Comparison of ENCODE assay signal across 11 cellular contexts in genomic region chr1:229781453-229781852, GRCh38.
DNase-seq lines count a peak whose midpoint lies in the region; ATAC-seq and TF ChIP-seq lines count a peak whose summit lies in the region.
"Had no signal": no experiment of that assay in that cellular context is flagged by ENCODE, and none has a peak within 500 bp of the region (broad histone marks: within the 10 kb centered on the region; RNA-seq: fewer than 3 reads in every experiment).

No MANE protein-coding gene starts in this region.

- H3K36me3 ChIP-seq in HEK293 (ENCODE audit: control insufficient read depth in 2 of 2, insufficient read depth in 1 of 2, low read length in 2 of 2) (no peaks in the 10 kb centered on the region), OCI-LY7 (ENCODE audit: insufficient read depth, low read length) (no peaks in the 10 kb centered on the region), A673 (ENCODE audit: insufficient read depth, low read length, poor library complexity, severe bottlenecking) (no peaks in the 10 kb centered on the region)
- H3K36me3 ChIP-seq: BLaER1 treated with 17β-estradiol and CSF1 and Interleukin-3, amounts not matched to agents 10 nM and 100 nM had no signal

- DNase-seq in OCI-LY7 (ENCODE audit: low spot score) (peak; percentile 17), left colon (peak; percentile 34 to 60), A673 (ENCODE audit: low spot score) (no peak), NCI-H2227 treated with DMSO at 0.1 percent for 48 hours (lab: John Stamatoyannopoulos, UW) (no peak), HFFc6 (no peak)
- DNase-seq: natural killer cell, NCI-H526 treated with DMSO at 0.1 percent for 48 hours had no signal

- no peaks in the 10 kb centered on the region for H3K4me1 ChIP-seq in HEK293 (ENCODE audit: control insufficient read depth, insufficient read depth, low read length)
- no peaks in the 10 kb centered on the region for H3K4me1 ChIP-seq in OCI-LY7 (ENCODE audit: insufficient read depth, low read length, poor library complexity, severe bottlenecking)
- no peaks in the 10 kb centered on the region for H3K4me1 ChIP-seq in A673 (ENCODE audit: insufficient read depth, low read length, poor library complexity, severe bottlenecking)
- H3K4me1 ChIP-seq: BLaER1 treated with 17β-estradiol and CSF1 and Interleukin-3, amounts not matched to agents 10 nM and 100 nM had no signal

- H2AFZ ChIP-seq in OCI-LY7 (ENCODE audit: low read length): no peak overlapping the region

- TF ChIP-seq CTCF in C4-2B (conservative IDR thresholded peaks at IDR 0.05) (peak; percentile 62), HEK293 (tag by site-specific recombination; IDR thresholded peaks at IDR 0.05) (no peak), OCI-LY7 (conservative IDR thresholded peaks at IDR 0.05; ENCODE audit: low read length) (0 out of 2 replicates have a peak, but pooled peaks have one; percentile 14), A673 (conservative IDR thresholded peaks at IDR 0.05; ENCODE audit: low read depth, low read length) (no peak), HFFc6 (IDR thresholded peaks at IDR 0.05) (no peak)

- H3K4me3 Mint-ChIP-seq in HFFc6: no peak overlapping the region
- H3K4me3 Mint-ChIP-seq: natural killer cell had no signal

- H3K9me2 ChIP-seq in OCI-LY7 (ENCODE audit: insufficient read depth, low read length): no peaks in the 10 kb centered on the region

- H3K4me3 ChIP-seq in HEK293 (ENCODE audit: low read depth, low read length): no peak overlapping the region
- no peak overlapping the region for H3K4me3 ChIP-seq in OCI-LY7 (ENCODE audit: low read depth, low read length, poor library complexity, severe bottlenecking)
- no peak overlapping the region for H3K4me3 ChIP-seq in A673 (ENCODE audit: low read depth, low read length, poor library complexity, severe bottlenecking)
- H3K4me3 ChIP-seq: BLaER1 treated with 17β-estradiol and CSF1 and Interleukin-3, amounts not matched to agents 10 nM and 100 nM had no signal

- no peaks in the 10 kb centered on the region for H3K9me3 Mint-ChIP-seq in HFFc6
- H3K9me3 Mint-ChIP-seq: natural killer cell had no signal

- H3K27ac Mint-ChIP-seq in HFFc6: no peak overlapping the region
- H3K27ac Mint-ChIP-seq: natural killer cell had no signal

- H3K27ac ChIP-seq in C4-2B (no peak overlapping the region), HEK293 (ENCODE audit: extremely low read depth, low read depth, low read length) (no peak overlapping the region), OCI-LY7 (ENCODE audit: low read depth, low read length, poor library complexity, severe bottlenecking) (no peak overlapping the region), A673 (ENCODE audit: low read depth, low read length, poor library complexity, severe bottlenecking) (no peak overlapping the region)
- H3K27ac ChIP-seq: BLaER1 treated with 17β-estradiol and CSF1 and Interleukin-3, amounts not matched to agents 10 nM and 100 nM had no signal

- no peaks in the 10 kb centered on the region for H3K36me3 Mint-ChIP-seq in HFFc6 (ENCODE audit: low read depth)
- H3K36me3 Mint-ChIP-seq: natural killer cell had no signal

- POLR2A ChIA-PET in HEK293 (lab: Yijun Ruan, JAX): no interaction called here
- POLR2A ChIA-PET in OCI-LY7 (lab: Charles Lee): no interaction called here
- POLR2A ChIA-PET in A673 (lab: Charles Lee; ENCODE audit: low non-redundant PET): no interaction called here

- H3K27me3 Mint-ChIP-seq in HFFc6 (ENCODE audit: insufficient read depth): peaks cover 7% of the 10 kb centered on the region

- H3K27me3 ChIP-seq in A673 (replicated peaks; ENCODE audit: insufficient read depth, low read depth, low read length, poor library complexity): no peaks in the 10 kb centered on the region
- H3K27me3 ChIP-seq: BLaER1 treated with 17β-estradiol and CSF1 and Interleukin-3, amounts not matched to agents 10 nM and 100 nM had no signal

- no peaks in the 10 kb centered on the region for H4K20me1 ChIP-seq in OCI-LY7 (ENCODE audit: insufficient read depth, low read length)
- H4K20me1 ChIP-seq: BLaER1 treated with 17β-estradiol and CSF1 and Interleukin-3, amounts not matched to agents 10 nM and 100 nM had no signal

- H3K9me3 ChIP-seq in HEK293 (ENCODE audit: control insufficient read depth, insufficient read depth, low read depth, low read length) (no peaks in the 10 kb centered on the region), OCI-LY7 (ENCODE audit: low read length) (no peaks in the 10 kb centered on the region), A673 (ENCODE audit: low read depth, low read length, poor library complexity, severe bottlenecking) (no peaks in the 10 kb centered on the region)

- intact Hi-C loops in OCI-LY7 (cut with micrococcal nuclease; ENCODE audit: unreplicated experiment): no loop called here
- intact Hi-C loops in left colon (cut with DNase I, micrococcal nuclease): no loop called here
- intact Hi-C loops in A673 (cut with micrococcal nuclease; ENCODE audit: unreplicated experiment): no loop called here

- ATAC-seq in left colon (peak; percentile 79), GM21526 (IDR thresholded peaks at IDR 0.05; ENCODE audit: low FRiP score, unreplicated experiment) (no peak)
- ATAC-seq: natural killer cell had no signal

- BruUV-seq in OCI-LY7 (replicated peaks; lab: Mats Ljungman, UMichigan) (no TSS peak), A673 (replicated peaks; lab: Mats Ljungman, UMichigan) (no TSS peak)

- H3K4me1 Mint-ChIP-seq in HFFc6 (ENCODE audit: low read depth): no peaks in the 10 kb centered on the region
- H3K4me1 Mint-ChIP-seq: natural killer cell had no signal

- no peak overlapping the region for H3K4me2 ChIP-seq in OCI-LY7 (ENCODE audit: low read length)
- H3K4me2 ChIP-seq: BLaER1 treated with 17β-estradiol and CSF1 and Interleukin-3, amounts not matched to agents 10 nM and 100 nM had no signal

- H3K79me2 ChIP-seq in OCI-LY7 (ENCODE audit: insufficient read depth, low read depth, low read length): no peaks in the 10 kb centered on the region

- CTCF ChIA-PET in HEK293 (lab: Yijun Ruan, JAX) (no interaction called here), OCI-LY7 (lab: Charles Lee; ENCODE audit: unreplicated experiment) (no interaction called here), A673 (lab: Charles Lee) (no interaction called here)

TF ChIP-seq in HEK293, 187 proteins besides CTCF, POLR2A, EP300 and RAD21:
- TF ChIP-seq ZNF600 (tag by site-specific recombination; IDR thresholded peaks at IDR 0.05): no peak
- no peak for TF ChIP-seq SALL2 (tag by site-specific recombination; IDR thresholded peaks at IDR 0.05; ENCODE audit: borderline replicate concordance)
- no peak for TF ChIP-seq ZFP37 (tag by site-specific recombination; IDR thresholded peaks at IDR 0.05)
- no peak for TF ChIP-seq ZNF707 (tag by site-specific recombination; IDR thresholded peaks at IDR 0.05)
- TF ChIP-seq SCRT1 (tag by site-specific recombination; IDR thresholded peaks at IDR 0.05; ENCODE audit: borderline replicate concordance): peak; percentile 72
- TF ChIP-seq ZSCAN23 (tag by site-specific recombination; IDR thresholded peaks at IDR 0.05): no peak
- TF ChIP-seq KLF7 (tag by site-specific recombination; IDR thresholded peaks at IDR 0.05; ENCODE audit: borderline replicate concordance): no peak
- TF ChIP-seq SCRT2 (tag by site-specific recombination; IDR thresholded peaks at IDR 0.05): peak; percentile 94
- no peak for TF ChIP-seq ZBTB48 (tag by site-specific recombination; IDR thresholded peaks at IDR 0.05)
- TF ChIP-seq ZNF138 (tag by site-specific recombination; IDR thresholded peaks at IDR 0.05; ENCODE audit: borderline replicate concordance): no peak
- no peak for TF ChIP-seq ZNF654 (tag by site-specific recombination; IDR thresholded peaks at IDR 0.05; ENCODE audit: low read depth)
- TF ChIP-seq ZNF148 (tag by site-specific recombination; IDR thresholded peaks at IDR 0.05; ENCODE audit: borderline replicate concordance): no peak
- no peak for TF ChIP-seq ZNF561 (tag by site-specific recombination; IDR thresholded peaks at IDR 0.05; ENCODE audit: borderline replicate concordance)
- no peak for TF ChIP-seq ZNF777 (tag by site-specific recombination; IDR thresholded peaks at IDR 0.05; ENCODE audit: borderline replicate concordance)
- no peak for TF ChIP-seq ZNF501 (tag by site-specific recombination; IDR thresholded peaks at IDR 0.05)
- no peak for TF ChIP-seq ZNF514 (tag by site-specific recombination; IDR thresholded peaks at IDR 0.05)

Comparison
In these comparisons a context has a peak if more than half of its experiments do, and no peak if none do; other contexts are left out.
1. CTCF ChIP-seq: peak in C4-2B (single experiment) and OCI-LY7 (single experiment); none in HEK293 (single experiment), A673 (single experiment) and HFFc6 (single experiment).
2. DNase-seq: peak in OCI-LY7 (single experiment) and left colon (2 of 2); none in A673 (single experiment), NCI-H2227 treated with DMSO at 0.1 percent for 48 hours (single experiment) and HFFc6 (single experiment).